In the genomic region with DNA sequence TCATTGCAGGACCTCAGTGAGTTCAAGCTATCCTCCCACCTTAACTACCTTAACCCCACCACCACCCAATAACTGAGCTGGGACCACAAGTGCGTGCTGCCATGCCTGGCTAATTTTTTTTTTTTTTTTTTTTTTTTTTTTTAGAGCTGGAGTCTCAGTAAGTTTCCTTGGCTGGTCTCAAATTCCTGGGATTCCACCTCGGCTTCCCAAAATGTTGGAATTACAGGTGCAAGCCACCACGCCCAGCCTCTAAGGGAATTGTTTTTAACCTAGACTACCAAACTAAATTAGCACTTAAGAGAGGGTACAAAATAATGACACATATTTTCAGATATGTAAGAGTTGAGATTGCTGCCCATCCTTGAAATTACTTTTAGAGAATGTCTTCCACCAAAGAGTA, we compare ENCODE assay signal across 29 cellular contexts.
"Had no signal": no experiment of that assay in that cellular context is flagged by ENCODE, and none has a peak within 500 bp of the region (broad histone marks: within the 10 kb centered on the region; RNA-seq: fewer than 3 reads in every experiment).

No MANE protein-coding gene starts in this region.

- H3K27me3 ChIP-seq: ovary, right lobe of liver, sigmoid colon, stomach, thyroid gland, upper lobe of left lung, vagina had no signal

- H3K4me3 ChIP-seq: neural progenitor cell, ovary, psoas muscle, right lobe of liver, sigmoid colon, stomach, thoracic aorta, thyroid gland, tibial nerve, upper lobe of left lung, vagina had no signal

- ATAC-seq: naive thymus-derived CD4-positive, alpha-beta T cell; natural killer cell treated with Interleukin-12 subunit alpha and Interleukin-12 subunit beta and Interleukin-15 and Interleukin-18, amount 100 ng/mL, for 72 hours; psoas muscle; right cardiac atrium; right lobe of liver; stimulated activated effector memory CD8-positive, alpha-beta T cell treated with anti-CD3 and anti-CD28 coated beads, Interleukin-12 subunit alpha, Interleukin-12 subunit beta, amount 100 ng/mL, for 72 hours; stimulated activated naive B cell treated with anti-CD40 and anti-IgM and Interleukin-4, amounts not matched to agents 10 μg/mL and 1 μg/mL and 100 μg/mL, for 72 hours had no signal

- H3K27me3 Mint-ChIP-seq: stimulated activated naive CD8-positive, alpha-beta T cell treated with anti-CD3 and anti-CD28 coated beads, Interleukin-15, Interleukin-2, amounts not matched to agents 100 ng/mL and 50 ng/mL, for 24 hours had no signal

- FAIRE-seq: small intestine, urothelium cell line had no signal

- H3K27ac Mint-ChIP-seq: nephron progenitor cell; neural progenitor cell; progenitor cell of endocrine pancreas; stimulated activated effector memory CD8-positive, alpha-beta T cell treated with anti-CD3 and anti-CD28 coated beads, Interleukin-12 subunit alpha, Interleukin-12 subunit beta, amount 100 ng/mL, for 72 hours; stimulated activated naive B cell treated with anti-CD40 and anti-IgM and Interleukin-4, amounts not matched to agents 10 μg/mL and 1 μg/mL and 100 μg/mL, for 72 hours; stimulated activated naive CD8-positive, alpha-beta T cell treated with anti-CD3 and anti-CD28 coated beads, Interleukin-15, Interleukin-2, amounts not matched to agents 100 ng/mL and 50 ng/mL, for 24 hours had no signal

- H3K4me2 ChIP-seq: neural progenitor cell had no signal

- DNase-seq: naive thymus-derived CD4-positive, alpha-beta T cell; nephron progenitor cell; occipital lobe; ovary; psoas muscle; right cardiac atrium; right lobe of liver; sigmoid colon; small intestine; stimulated activated CD4-positive, alpha-beta T cell treated with anti-CD3 and anti-CD28 coated beads, Interleukin-15, amount 100 ng/mL, for 24 hours; stimulated activated CD4-positive, alpha-beta T cell treated with anti-CD3 and anti-CD28 coated beads, Interleukin-2, amount 100 ng/mL, for 24 hours; stimulated activated CD4-positive, alpha-beta T cell treated with anti-CD3 and anti-CD28 coated beads, Interleukin-2, amount 100 ng/mL, for 48 hours; stimulated activated CD4-positive, alpha-beta T cell treated with anti-CD3 and anti-CD28 coated beads, Interleukin-4, amount 100 ng/mL, for 24 hours; stimulated activated naive B cell treated with anti-CD40 and anti-IgM and Interleukin-4, amounts not matched to agents 10 μg/mL and 1 μg/mL and 100 μg/mL, for 72 hours; stimulated activated naive CD4-positive, alpha-beta T cell treated with Interleukin-2 at 50 U/mL for 16 hours; stomach; thyroid gland; trophoblast cell; upper lobe of left lung had no signal

- H3K4me1 ChIP-seq: neural progenitor cell, thyroid gland had no signal

- H2AFZ ChIP-seq: neural progenitor cell, parathyroid adenoma had no signal

- H3K9me3 ChIP-seq: ovary, psoas muscle, right lobe of liver, sigmoid colon, stomach, thoracic aorta, thyroid gland, tibial nerve, upper lobe of left lung, vagina had no signal

- H3K9me3 Mint-ChIP-seq: naive thymus-derived CD4-positive, alpha-beta T cell; natural killer cell treated with Interleukin-12 subunit alpha and Interleukin-12 subunit beta and Interleukin-15 and Interleukin-18, amount 100 ng/mL, for 72 hours; nephron progenitor cell; stimulated activated effector memory CD8-positive, alpha-beta T cell treated with anti-CD3 and anti-CD28 coated beads, Interleukin-12 subunit alpha, Interleukin-12 subunit beta, amount 100 ng/mL, for 72 hours; stimulated activated naive B cell treated with anti-CD40 and anti-IgM and Interleukin-4, amounts not matched to agents 10 μg/mL and 1 μg/mL and 100 μg/mL, for 72 hours; stimulated activated naive CD8-positive, alpha-beta T cell treated with anti-CD3 and anti-CD28 coated beads, Interleukin-15, Interleukin-2, amounts not matched to agents 100 ng/mL and 50 ng/mL, for 24 hours had no signal

- H3K36me3 Mint-ChIP-seq: natural killer cell treated with Interleukin-12 subunit alpha and Interleukin-12 subunit beta and Interleukin-15 and Interleukin-18, amount 100 ng/mL, for 72 hours; neural progenitor cell; stimulated activated naive B cell treated with anti-CD40 and anti-IgM and Interleukin-4, amounts not matched to agents 10 μg/mL and 1 μg/mL and 100 μg/mL, for 72 hours had no signal

- H3K27ac ChIP-seq: neural progenitor cell, ovary, parathyroid adenoma, psoas muscle, right lobe of liver, sigmoid colon, stomach, thoracic aorta, thyroid gland, tibial nerve, upper lobe of left lung, vagina had no signal

- H3K9ac ChIP-seq: neural progenitor cell, parathyroid adenoma had no signal

- H3K36me3 ChIP-seq: neural progenitor cell, ovary, right lobe of liver, sigmoid colon, stomach, thoracic aorta, thyroid gland, tibial nerve, upper lobe of left lung, vagina had no signal

- H3K79me2 ChIP-seq: parathyroid adenoma had no signal

- H3K4me3 Mint-ChIP-seq: naive thymus-derived CD4-positive, alpha-beta T cell; natural killer cell treated with Interleukin-12 subunit alpha and Interleukin-12 subunit beta and Interleukin-15 and Interleukin-18, amount 100 ng/mL, for 72 hours; nephron progenitor cell; neural progenitor cell; stimulated activated effector memory CD8-positive, alpha-beta T cell treated with anti-CD3 and anti-CD28 coated beads, Interleukin-12 subunit alpha, Interleukin-12 subunit beta, amount 100 ng/mL, for 72 hours; stimulated activated naive B cell treated with anti-CD40 and anti-IgM and Interleukin-4, amounts not matched to agents 10 μg/mL and 1 μg/mL and 100 μg/mL, for 72 hours; stimulated activated naive CD8-positive, alpha-beta T cell treated with anti-CD3 and anti-CD28 coated beads, Interleukin-15, Interleukin-2, amounts not matched to agents 100 ng/mL and 50 ng/mL, for 24 hours had no signal
